ENCODE assay signal across 9 cellular contexts in the genomic region with DNA sequence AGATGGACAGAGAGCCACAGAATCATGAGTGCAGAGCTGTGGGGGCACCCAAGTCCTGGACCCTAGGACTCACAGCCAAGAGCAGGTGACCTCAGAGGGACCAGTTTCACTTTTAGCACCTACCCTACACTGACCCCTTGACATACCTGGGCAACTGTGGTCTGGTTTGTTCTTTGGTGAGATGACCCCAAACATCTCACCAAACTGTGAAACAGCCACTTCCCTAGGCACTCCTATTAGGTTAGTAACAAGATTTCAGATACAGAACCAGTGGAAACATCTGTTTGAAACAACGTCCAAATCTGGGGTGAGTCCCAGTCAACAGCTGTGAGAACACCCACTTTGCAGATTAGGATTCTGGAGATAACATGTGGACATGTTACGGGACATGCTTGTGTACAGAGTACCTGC. TPM values are rescaled to one million over a fixed set of nuclear protein-coding genes. Genes with fewer than 3 reads are reported as not detected.
DNase-seq lines count a peak whose midpoint lies in the region; ATAC-seq and TF ChIP-seq lines count a peak whose summit lies in the region.
"Had no signal": no experiment of that assay in that cellular context is flagged by ENCODE, and none has a peak within 500 bp of the region (broad histone marks: within the 10 kb centered on the region; RNA-seq: fewer than 3 reads in every experiment).

No MANE protein-coding gene starts in this region.

- no peak for TF ChIP-seq EP300 in transverse colon (IDR thresholded peaks at IDR 0.05; ENCODE audit: low read depth)

- peaks cover 25% of the 10 kb centered on the region for H3K4me1 Mint-ChIP-seq in activated T-cell treated with anti-CD3 and anti-CD28 coated beads, Interleukin-2, amount 50 U/mL, for 72 hours (ENCODE audit: low read depth)

- H3K36me3 Mint-ChIP-seq in activated T-cell treated with anti-CD3 and anti-CD28 coated beads, Interleukin-2, amount 50 U/mL, for 72 hours (ENCODE audit: insufficient read depth in 2 of 2), result peaks cover 11 to 12% of the 10 kb centered on the region in 2 donors

- H3K27ac ChIP-seq in angular gyrus (ENCODE audit: low read depth, low read length), result peak overlapping the region; percentile 97
- peak overlapping the region; percentile 73 to 100 for H3K27ac ChIP-seq in lung (ENCODE audit: low read depth in 1 of 2, low read length in 1 of 2)
- H3K27ac ChIP-seq in transverse colon, result peak overlapping the region; percentile 96 to 100 (median 99)
- H3K27ac ChIP-seq: SJSA1 had no signal

- H3K36me3 ChIP-seq in lung (ENCODE audit: control insufficient read depth in 2 of 2, insufficient read depth in 2 of 2, low read length in 2 of 2), result peaks cover 4 to 28% of the 10 kb centered on the region in 2 donors
- H3K36me3 ChIP-seq in transverse colon, result peaks cover 0 to 22% (median 13%) of the 10 kb centered on the region in 4 donors

- H3K27me3 Mint-ChIP-seq in activated T-cell treated with anti-CD3 and anti-CD28 coated beads, Interleukin-2, amount 50 U/mL, for 72 hours (ENCODE audit: low read depth), result no peaks in the 10 kb centered on the region

- no peak for ATAC-seq in activated T-cell treated with anti-CD3 and anti-CD28 coated beads, Interleukin-2, amount 50 U/mL, for 72 hours (replicated peaks in 1 of 2)
- ATAC-seq in lung (ENCODE audit: insufficient read depth, low FRiP score) (no peak), HG02759 (IDR thresholded peaks at IDR 0.05; ENCODE audit: unreplicated experiment) (no peak)

- in situ Hi-C loops in transverse colon (cut with MboI; ENCODE audit: low pct_ligation_motif_present in 1 of 4, low pct_unique_long_range_greater_than_20kb in 1 of 4, low sequenced_read_pairs in 3 of 4), result loop anchor here in 3 of 4 donors (5.0 to 25.0 kb wide), 3 partner anchors 101 to 391 kb away; no protein-coding TSS in a partner anchor

- H3K4me3 ChIP-seq in lung (no peak overlapping the region), transverse colon (peak overlapping the region in 2 of 4 donors; percentile 90 to 91)

- TF ChIP-seq CTCF in lung (IDR thresholded peaks at IDR 0.05; ENCODE audit: control extremely low read depth, extremely low read depth) (no peak), transverse colon (IDR thresholded peaks at IDR 0.05) (no peak)

- H3K27me3 ChIP-seq in lung (ENCODE audit: control insufficient read depth, insufficient read depth), result no peaks in the 10 kb centered on the region
- no peaks in the 10 kb centered on the region for H3K27me3 ChIP-seq in transverse colon
- H3K27me3 ChIP-seq: SJSA1 had no signal

- peak overlapping the region; percentile 22 for H3K27ac Mint-ChIP-seq in activated T-cell treated with anti-CD3 and anti-CD28 coated beads, Interleukin-2, amount 50 U/mL, for 72 hours

- peaks cover 1 to 5% of the 10 kb centered on the region in 2 donors for H3K4me1 ChIP-seq in lung (ENCODE audit: control insufficient read depth in 2 of 2, insufficient read depth in 2 of 2, low read length in 2 of 2)
- H3K4me1 ChIP-seq in transverse colon, result peaks cover 15 to 29% (median 22%) of the 10 kb centered on the region in 4 donors

- DNase-seq in activated T-cell treated with anti-CD3 and anti-CD28 coated beads, Interleukin-2, amount 50 U/mL, for 72 hours, result no peak
- DNase-seq in activated T-cell treated with anti-CD3 and anti-CD28 coated beads, Interleukin-2, amount 50 U/mL, for 1 hour, result no peak
- DNase-seq in lung (ENCODE audit: low spot score), result no peak
- no peak for DNase-seq in transverse colon
- DNase-seq in stimulated activated CD4-positive, alpha-beta T cell treated with anti-CD3 and anti-CD28 coated beads, Interleukin-1b, Interleukin-23, amount 100 ng/mL, for 48 hours, result no peak
- DNase-seq in amniotic stem cell (lab: John Stamatoyannopoulos, UW), result no peak

- no peak for TF ChIP-seq POLR2A in transverse colon (IDR thresholded peaks at IDR 0.05)

- WGBS in lung, 2 donors, result 32 to 36% methylated on average over 2 of the region's 2 CpGs
- WGBS in transverse colon (ENCODE audit: low coverage in 1 of 2), 2 donors, result 25 to 26% methylated on average over 2 of the region's 2 CpGs

- no peaks in the 10 kb centered on the region for H3K9me3 ChIP-seq in lung (ENCODE audit: control insufficient read depth in 2 of 2, insufficient read depth in 1 of 2, low read length in 1 of 2)
- H3K9me3 ChIP-seq in transverse colon, result no peaks in the 10 kb centered on the region
- H3K9me3 ChIP-seq: SJSA1 had no signal

- H3K9me3 Mint-ChIP-seq in activated T-cell treated with anti-CD3 and anti-CD28 coated beads, Interleukin-2, amount 50 U/mL, for 72 hours, result no peaks in the 10 kb centered on the region

- intact Hi-C loops in transverse colon (cut with DNase I; ENCODE audit: low total_unique reads), result loop anchor here (10.0 kb wide), 3 partner anchors 116 to 404 kb away; no protein-coding TSS in a partner anchor

- peak overlapping the region; percentile 89 to 96 for H3K4me3 Mint-ChIP-seq in activated T-cell treated with anti-CD3 and anti-CD28 coated beads, Interleukin-2, amount 50 U/mL, for 72 hours

RNA-seq across cellular contexts. Expression of a gene that starts 1.9 kb away (rescaled TPM):
- total RNA-seq in activated T-cell treated with anti-CD3 and anti-CD28 coated beads, Interleukin-2, amount 50 U/mL, for 72 hours, result 10 to 100 TPM; 70.8 to 86.4 TPM
- total RNA-seq in lung, result 100 to 1,000 TPM in 1 of 2 donors, 10 to 100 TPM in 1; 63.1 to 110 TPM
- polyA plus RNA-seq in lung, result 10 to 100 TPM; 38.3 to 70.1 TPM
- total RNA-seq in transverse colon, result 100 to 1,000 TPM; 114 to 305 (median 208) TPM
